Comparison of ENCODE assay signal across 32 cellular contexts in the genomic region with DNA sequence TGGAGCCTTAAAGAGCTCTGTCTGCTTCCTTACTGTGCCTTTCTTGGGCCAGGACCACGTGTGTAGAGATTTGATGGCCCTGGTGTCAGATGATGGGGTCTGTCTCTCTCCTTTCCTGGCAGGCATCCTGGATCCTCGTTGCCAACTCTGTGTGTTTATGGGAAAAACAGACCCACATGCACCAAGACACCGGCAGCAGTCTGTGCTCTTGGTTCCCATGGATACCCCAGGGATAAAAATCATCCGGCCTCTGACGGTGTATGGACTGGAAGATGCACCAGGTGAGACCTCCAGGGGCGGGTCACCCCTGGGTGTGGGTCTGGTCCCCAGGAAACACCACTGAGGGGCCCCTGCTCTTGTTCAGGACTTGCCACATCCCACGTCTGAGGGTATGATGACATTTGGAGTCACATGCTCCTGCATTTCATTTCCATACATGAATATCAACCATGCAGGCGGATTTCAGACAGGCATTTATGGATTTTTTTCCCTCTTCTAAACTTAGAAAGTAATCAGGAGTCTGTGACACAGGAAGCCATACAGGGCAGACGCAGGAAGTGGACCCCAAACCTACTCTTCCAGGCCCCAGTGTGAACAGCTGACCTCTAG. TPM values are rescaled to one million over a fixed set of nuclear protein-coding genes. Genes with fewer than 3 reads are reported as not detected.
DNase-seq lines count a peak whose midpoint lies in the region; ATAC-seq lines count a peak whose summit lies in the region.
"Had no signal": no experiment of that assay in that cellular context is flagged by ENCODE, and none has a peak within 500 bp of the region (broad histone marks: within the 10 kb centered on the region; RNA-seq: fewer than 3 reads in every experiment).

No MANE protein-coding gene starts in this region.

- H3K4me1 ChIP-seq in mesendoderm (ENCODE audit: control insufficient read depth, low read depth, low read length): peaks cover 2% of the 10 kb centered on the region
- H3K4me1 ChIP-seq: HAP-1 had no signal

- H3K79me2 ChIP-seq in mesendoderm (ENCODE audit: control insufficient read depth, insufficient read depth, low read length): no peaks in the 10 kb centered on the region

- DNase-seq in Right ventricle myocardium inferior (ENCODE audit: missing footprints): no peak
- DNase-seq in cardiac septum (ENCODE audit: low spot score): no peak
- peak; percentile 37 for DNase-seq in left cardiac atrium
- DNase-seq in amniotic stem cell (lab: John Stamatoyannopoulos, UW): no peak
- DNase-seq in posterior vena cava (ENCODE audit: low spot score): no peak
- no peak for DNase-seq in mesendoderm
- DNase-seq: ACHN; activated CD4-positive, alpha-beta T cell treated with anti-CD3 and anti-CD28 coated beads for 48 hours; activated effector memory CD4-positive, alpha-beta T cell treated with Interleukin-2 at 50 U/mL for 16 hours; activated naive CD8-positive, alpha-beta T cell treated with anti-CD3 and anti-CD28 coated beads, Interleukin-2, amount 10 ng/mL, durations not matched to agents 7 days and 5 days; activated T-cell treated with anti-CD3 and anti-CD28 coated beads, Interleukin-2, amount 50 U/mL, for 1 hour; CD8-positive, alpha-beta memory T cell; gastrocnemius medialis; hippocampal formation; left colon; NCI-H1092; NCI-H1930; NCI-H226; NCI-H69; Peyer's patch; SIG-M5; sigmoid colon; stimulated activated CD4-positive, alpha-beta T cell treated with anti-CD3 and anti-CD28 coated beads, Interleukin-12 subunit alpha, Interleukin-12 subunit beta, amount 100 ng/mL, for 4 hours; stimulated activated CD4-positive, alpha-beta T cell treated with anti-CD3 and anti-CD28 coated beads, Interleukin-2, amount 100 ng/mL, for 48 hours; T-helper 9 cell; transverse colon had no signal

- H2AK5ac ChIP-seq in mesendoderm (ENCODE audit: low read length): no peak overlapping the region

- no peak overlapping the region for H4K8ac ChIP-seq in mesendoderm (ENCODE audit: low read depth, low read length)

- H3K56ac ChIP-seq in mesendoderm (ENCODE audit: low read length): no peak overlapping the region

- peaks cover 3% of the 10 kb centered on the region for H3K36me3 ChIP-seq in mesendoderm (ENCODE audit: control insufficient read depth, insufficient read depth, low read length)

- H3K27ac ChIP-seq in cingulate gyrus (ENCODE audit: low read depth, low read length) (peak overlapping the region; percentile 11), temporal lobe (ENCODE audit: low read depth, low read length) (peak overlapping the region; percentile 8), mesendoderm (ENCODE audit: low read depth, low read length) (no peak overlapping the region)
- H3K27ac ChIP-seq: gastrocnemius medialis, neutrophil, Peyer's patch, transverse colon, VCaP had no signal

- H3K9ac ChIP-seq in mesendoderm (ENCODE audit: low read length): no peak overlapping the region

- no peak overlapping the region for H3K4ac ChIP-seq in mesendoderm (ENCODE audit: low read depth, low read length)

- WGBS in mesendoderm (ENCODE audit: extremely low coverage, insufficient coverage, low lambda C conversion rate): no CpG with 5 or more reads among the region's 9 CpGs

- H3K79me1 ChIP-seq in mesendoderm (ENCODE audit: low read length): no peaks in the 10 kb centered on the region

- H3K23ac ChIP-seq in mesendoderm (ENCODE audit: low read length): no peak overlapping the region

- no peaks in the 10 kb centered on the region for H3K27me3 ChIP-seq in mesendoderm (ENCODE audit: insufficient read depth, low read length, poor library complexity)
- H3K27me3 ChIP-seq: gastrocnemius medialis, neutrophil, Peyer's patch, sigmoid colon, transverse colon had no signal

- intact Hi-C loops in Right ventricle myocardium inferior (cut with DNase I) (no loop called here), cardiac septum (cut with DNase I) (no loop called here), left cardiac atrium (cut with DNase I) (no loop called here), posterior vena cava (cut with DNase I) (no loop called here)

- H2BK15ac ChIP-seq in mesendoderm (replicated peaks; ENCODE audit: low read depth): no peak overlapping the region

- no peak overlapping the region for H3K18ac ChIP-seq in mesendoderm (ENCODE audit: low read length)

- H2BK120ac ChIP-seq in mesendoderm (ENCODE audit: low read depth, low read length): no peak overlapping the region

- no peak overlapping the region for H3K4me2 ChIP-seq in mesendoderm (ENCODE audit: low read length)

- no peak overlapping the region for H2BK5ac ChIP-seq in mesendoderm (ENCODE audit: low read length)

- ATAC-seq in Right ventricle myocardium inferior (peak; percentile 20), left cardiac atrium (peak; percentile 37 to 39)
- ATAC-seq: gastrocnemius medialis, K562, left colon had no signal

- H3K4me3 ChIP-seq in mesendoderm (ENCODE audit: low read length): no peak overlapping the region
- H3K4me3 ChIP-seq: gastrocnemius medialis, HAP-1, K562, Peyer's patch, sigmoid colon, transverse colon had no signal

- H4K5ac ChIP-seq in mesendoderm (ENCODE audit: low read length): no peak overlapping the region

RNA-seq across cellular contexts. Expression of a gene that starts 18.4 kb away (rescaled TPM):
- total RNA-seq in Right ventricle myocardium inferior (382 TPM), cardiac septum (168 TPM), left cardiac atrium (100 to 1,000 TPM; 268 to 331 TPM), temporal lobe (11.1 TPM), posterior vena cava (10 to 100 TPM; 79.9 to 96.9 TPM)
- 9.7 TPM for polyA plus RNA-seq in mesendoderm (2013, experiment 1 of 2)
- polyA plus RNA-seq in mesendoderm (2013, experiment 2 of 2): 9.5 TPM
